ENCODE assay signal across 1 cellular context in the genomic region with DNA sequence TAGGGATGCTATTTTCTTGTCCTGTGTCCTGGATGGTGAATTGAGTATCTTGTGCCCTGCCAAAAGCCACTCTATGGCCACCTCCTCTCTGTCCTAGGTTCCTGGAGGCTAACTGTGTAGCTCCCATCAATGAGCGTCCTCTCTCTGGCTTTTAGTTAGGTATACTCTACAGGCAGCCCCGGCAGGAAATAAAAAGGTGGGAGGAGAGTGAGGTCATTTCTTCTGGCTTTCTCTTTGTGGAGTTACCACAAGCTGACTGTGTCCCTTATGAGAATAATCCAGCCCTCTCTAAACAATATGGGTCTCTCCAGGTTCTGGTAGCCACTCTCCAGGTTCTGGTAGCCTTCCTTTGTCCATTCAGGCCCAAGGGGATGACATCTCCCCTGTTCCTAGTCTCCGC.
TF ChIP-seq lines count a peak whose summit lies in the region.

No MANE protein-coding gene starts in this region.

TF ChIP-seq in H1, 55 proteins besides CTCF, POLR2A, EP300 and RAD21:
- TF ChIP-seq MAFK (IDR thresholded peaks at IDR 0.05; ENCODE audit: low read depth, low read length) = no peak
- no peak for TF ChIP-seq CHD1 (IDR thresholded peaks at IDR 0.05; ENCODE audit: low read depth, low read length)
- TF ChIP-seq BCL11A (IDR thresholded peaks at IDR 0.05; ENCODE audit: low read depth in 2 of 2, low read length in 2 of 2) = no peak
- no peak for TF ChIP-seq KDM5A (IDR thresholded peaks at IDR 0.05; ENCODE audit: low read length)
- no peak for TF ChIP-seq SRF (IDR thresholded peaks at IDR 0.05; ENCODE audit: low read depth, low read length)
- no peak for TF ChIP-seq CEBPB (IDR thresholded peaks at IDR 0.05; ENCODE audit: low read depth, low read length)
- no peak for TF ChIP-seq NANOG (IDR thresholded peaks at IDR 0.05; ENCODE audit: insufficient read depth, low read depth, low read length, poor library complexity, severe bottlenecking)
- TF ChIP-seq FOSL1 (IDR thresholded peaks at IDR 0.05; ENCODE audit: insufficient read depth, low read depth, low read length) = no peak
- TF ChIP-seq, protein P1, sequence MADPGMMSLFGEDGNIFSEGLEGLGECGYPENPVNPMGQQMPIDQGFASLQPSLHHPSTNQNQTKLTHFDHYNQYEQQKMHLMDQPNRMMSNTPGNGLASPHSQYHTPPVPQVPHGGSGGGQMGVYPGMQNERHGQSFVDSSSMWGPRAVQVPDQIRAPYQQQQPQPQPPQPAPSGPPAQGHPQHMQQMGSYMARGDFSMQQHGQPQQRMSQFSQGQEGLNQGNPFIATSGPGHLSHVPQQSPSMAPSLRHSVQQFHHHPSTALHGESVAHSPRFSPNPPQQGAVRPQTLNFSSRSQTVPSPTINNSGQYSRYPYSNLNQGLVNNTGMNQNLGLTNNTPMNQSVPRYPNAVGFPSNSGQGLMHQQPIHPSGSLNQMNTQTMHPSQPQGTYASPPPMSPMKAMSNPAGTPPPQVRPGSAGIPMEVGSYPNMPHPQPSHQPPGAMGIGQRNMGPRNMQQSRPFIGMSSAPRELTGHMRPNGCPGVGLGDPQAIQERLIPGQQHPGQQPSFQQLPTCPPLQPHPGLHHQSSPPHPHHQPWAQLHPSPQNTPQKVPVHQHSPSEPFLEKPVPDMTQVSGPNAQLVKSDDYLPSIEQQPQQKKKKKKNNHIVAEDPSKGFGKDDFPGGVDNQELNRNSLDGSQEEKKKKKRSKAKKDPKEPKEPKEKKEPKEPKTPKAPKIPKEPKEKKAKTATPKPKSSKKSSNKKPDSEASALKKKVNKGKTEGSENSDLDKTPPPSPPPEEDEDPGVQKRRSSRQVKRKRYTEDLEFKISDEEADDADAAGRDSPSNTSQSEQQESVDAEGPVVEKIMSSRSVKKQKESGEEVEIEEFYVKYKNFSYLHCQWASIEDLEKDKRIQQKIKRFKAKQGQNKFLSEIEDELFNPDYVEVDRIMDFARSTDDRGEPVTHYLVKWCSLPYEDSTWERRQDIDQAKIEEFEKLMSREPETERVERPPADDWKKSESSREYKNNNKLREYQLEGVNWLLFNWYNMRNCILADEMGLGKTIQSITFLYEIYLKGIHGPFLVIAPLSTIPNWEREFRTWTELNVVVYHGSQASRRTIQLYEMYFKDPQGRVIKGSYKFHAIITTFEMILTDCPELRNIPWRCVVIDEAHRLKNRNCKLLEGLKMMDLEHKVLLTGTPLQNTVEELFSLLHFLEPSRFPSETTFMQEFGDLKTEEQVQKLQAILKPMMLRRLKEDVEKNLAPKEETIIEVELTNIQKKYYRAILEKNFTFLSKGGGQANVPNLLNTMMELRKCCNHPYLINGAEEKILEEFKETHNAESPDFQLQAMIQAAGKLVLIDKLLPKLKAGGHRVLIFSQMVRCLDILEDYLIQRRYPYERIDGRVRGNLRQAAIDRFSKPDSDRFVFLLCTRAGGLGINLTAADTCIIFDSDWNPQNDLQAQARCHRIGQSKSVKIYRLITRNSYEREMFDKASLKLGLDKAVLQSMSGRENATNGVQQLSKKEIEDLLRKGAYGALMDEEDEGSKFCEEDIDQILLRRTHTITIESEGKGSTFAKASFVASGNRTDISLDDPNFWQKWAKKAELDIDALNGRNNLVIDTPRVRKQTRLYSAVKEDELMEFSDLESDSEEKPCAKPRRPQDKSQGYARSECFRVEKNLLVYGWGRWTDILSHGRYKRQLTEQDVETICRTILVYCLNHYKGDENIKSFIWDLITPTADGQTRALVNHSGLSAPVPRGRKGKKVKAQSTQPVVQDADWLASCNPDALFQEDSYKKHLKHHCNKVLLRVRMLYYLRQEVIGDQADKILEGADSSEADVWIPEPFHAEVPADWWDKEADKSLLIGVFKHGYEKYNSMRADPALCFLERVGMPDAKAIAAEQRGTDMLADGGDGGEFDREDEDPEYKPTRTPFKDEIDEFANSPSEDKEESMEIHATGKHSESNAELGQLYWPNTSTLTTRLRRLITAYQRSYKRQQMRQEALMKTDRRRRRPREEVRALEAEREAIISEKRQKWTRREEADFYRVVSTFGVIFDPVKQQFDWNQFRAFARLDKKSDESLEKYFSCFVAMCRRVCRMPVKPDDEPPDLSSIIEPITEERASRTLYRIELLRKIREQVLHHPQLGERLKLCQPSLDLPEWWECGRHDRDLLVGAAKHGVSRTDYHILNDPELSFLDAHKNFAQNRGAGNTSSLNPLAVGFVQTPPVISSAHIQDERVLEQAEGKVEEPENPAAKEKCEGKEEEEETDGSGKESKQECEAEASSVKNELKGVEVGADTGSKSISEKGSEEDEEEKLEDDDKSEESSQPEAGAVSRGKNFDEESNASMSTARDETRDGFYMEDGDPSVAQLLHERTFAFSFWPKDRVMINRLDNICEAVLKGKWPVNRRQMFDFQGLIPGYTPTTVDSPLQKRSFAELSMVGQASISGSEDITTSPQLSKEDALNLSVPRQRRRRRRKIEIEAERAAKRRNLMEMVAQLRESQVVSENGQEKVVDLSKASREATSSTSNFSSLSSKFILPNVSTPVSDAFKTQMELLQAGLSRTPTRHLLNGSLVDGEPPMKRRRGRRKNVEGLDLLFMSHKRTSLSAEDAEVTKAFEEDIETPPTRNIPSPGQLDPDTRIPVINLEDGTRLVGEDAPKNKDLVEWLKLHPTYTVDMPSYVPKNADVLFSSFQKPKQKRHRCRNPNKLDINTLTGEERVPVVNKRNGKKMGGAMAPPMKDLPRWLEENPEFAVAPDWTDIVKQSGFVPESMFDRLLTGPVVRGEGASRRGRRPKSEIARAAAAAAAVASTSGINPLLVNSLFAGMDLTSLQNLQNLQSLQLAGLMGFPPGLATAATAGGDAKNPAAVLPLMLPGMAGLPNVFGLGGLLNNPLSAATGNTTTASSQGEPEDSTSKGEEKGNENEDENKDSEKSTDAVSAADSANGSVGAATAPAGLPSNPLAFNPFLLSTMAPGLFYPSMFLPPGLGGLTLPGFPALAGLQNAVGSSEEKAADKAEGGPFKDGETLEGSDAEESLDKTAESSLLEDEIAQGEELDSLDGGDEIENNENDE (IDR thresholded peaks at IDR 0.05; ENCODE audit: insufficient replicate concordance, low read length) = no peak
- TF ChIP-seq SIN3A (conservative IDR thresholded peaks at IDR 0.05 in 1 of 2, IDR thresholded peaks at IDR 0.05 in 1 of 2; ENCODE audit: low read depth in 1 of 2, low read length in 2 of 2) = no peak
- TF ChIP-seq SP2 (IDR thresholded peaks at IDR 0.05; ENCODE audit: low read length) = no peak
- no peak for TF ChIP-seq SP4 (IDR thresholded peaks at IDR 0.05; ENCODE audit: low read length)
- no peak for TF ChIP-seq ASH2L (IDR thresholded peaks at IDR 0.05; ENCODE audit: low read length)
- no peak for TF ChIP-seq CBX5 (IDR thresholded peaks at IDR 0.05; ENCODE audit: low read depth, low read length)
